ENCODE assay signal across 1 cellular context in the genomic region with DNA sequence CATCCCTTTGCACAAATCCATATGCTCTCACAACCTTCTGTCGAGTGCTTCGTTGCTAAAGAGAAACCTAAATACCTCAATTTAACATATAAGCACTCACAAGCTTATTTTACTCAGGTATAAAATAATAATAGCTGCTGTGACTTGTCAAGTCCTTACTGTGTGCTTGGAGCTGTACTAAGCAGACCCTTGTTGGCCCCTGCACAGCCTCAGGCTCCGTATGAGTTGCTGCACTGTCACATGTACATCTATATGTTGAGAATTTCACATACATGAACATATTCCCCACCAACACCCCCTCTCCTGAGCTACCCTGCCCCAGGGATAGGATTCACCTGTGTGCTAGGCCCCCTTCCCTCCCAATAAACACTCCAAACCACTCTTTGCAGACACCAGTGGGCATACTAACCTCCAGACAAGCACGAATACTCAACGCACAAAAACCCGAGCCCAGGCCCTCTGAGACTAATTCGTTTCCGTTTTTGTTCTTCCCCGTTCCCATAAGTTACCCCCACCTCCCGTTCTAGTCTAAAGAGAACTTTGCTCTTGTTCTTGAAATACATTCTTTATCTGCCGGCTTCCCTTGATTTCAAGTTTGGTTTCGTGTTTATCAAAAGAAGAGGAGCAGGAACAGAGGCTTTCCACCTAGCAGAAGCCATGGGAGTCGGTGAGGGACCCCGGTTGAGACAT.
TF ChIP-seq lines count a peak whose summit lies in the region.

No MANE protein-coding gene starts in this region.

TF ChIP-seq in WTC11, 78 proteins besides CTCF, POLR2A, EP300 and RAD21 (continued from another document):
- TF ChIP-seq, protein P1, sequence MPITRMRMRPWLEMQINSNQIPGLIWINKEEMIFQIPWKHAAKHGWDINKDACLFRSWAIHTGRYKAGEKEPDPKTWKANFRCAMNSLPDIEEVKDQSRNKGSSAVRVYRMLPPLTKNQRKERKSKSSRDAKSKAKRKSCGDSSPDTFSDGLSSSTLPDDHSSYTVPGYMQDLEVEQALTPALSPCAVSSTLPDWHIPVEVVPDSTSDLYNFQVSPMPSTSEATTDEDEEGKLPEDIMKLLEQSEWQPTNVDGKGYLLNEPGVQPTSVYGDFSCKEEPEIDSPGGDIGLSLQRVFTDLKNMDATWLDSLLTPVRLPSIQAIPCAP (CRISPR knock-in tag; IDR thresholded peaks at IDR 0.05): no peak
- TF ChIP-seq RELA (CRISPR knock-in tag; IDR thresholded peaks at IDR 0.05; ENCODE audit: borderline replicate concordance): no peak
- no peak for TF ChIP-seq NR1H2 (CRISPR knock-in tag; IDR thresholded peaks at IDR 0.05)
- no peak for TF ChIP-seq RORB (CRISPR knock-in tag; IDR thresholded peaks at IDR 0.05)
- TF ChIP-seq NFATC4 (CRISPR knock-in tag; IDR thresholded peaks at IDR 0.05): no peak
- TF ChIP-seq, protein P2, sequence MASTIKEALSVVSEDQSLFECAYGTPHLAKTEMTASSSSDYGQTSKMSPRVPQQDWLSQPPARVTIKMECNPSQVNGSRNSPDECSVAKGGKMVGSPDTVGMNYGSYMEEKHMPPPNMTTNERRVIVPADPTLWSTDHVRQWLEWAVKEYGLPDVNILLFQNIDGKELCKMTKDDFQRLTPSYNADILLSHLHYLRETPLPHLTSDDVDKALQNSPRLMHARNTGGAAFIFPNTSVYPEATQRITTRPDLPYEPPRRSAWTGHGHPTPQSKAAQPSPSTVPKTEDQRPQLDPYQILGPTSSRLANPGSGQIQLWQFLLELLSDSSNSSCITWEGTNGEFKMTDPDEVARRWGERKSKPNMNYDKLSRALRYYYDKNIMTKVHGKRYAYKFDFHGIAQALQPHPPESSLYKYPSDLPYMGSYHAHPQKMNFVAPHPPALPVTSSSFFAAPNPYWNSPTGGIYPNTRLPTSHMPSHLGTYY (CRISPR knock-in tag; IDR thresholded peaks at IDR 0.05): no peak
- no peak for TF ChIP-seq TP53 (CRISPR knock-in tag; IDR thresholded peaks at IDR 0.05)
- no peak for TF ChIP-seq GRHL2 (CRISPR knock-in tag; IDR thresholded peaks at IDR 0.05; ENCODE audit: insufficient replicate concordance, severe bottlenecking)
- TF ChIP-seq CREB1 (CRISPR knock-in tag; IDR thresholded peaks at IDR 0.05): no peak
- TF ChIP-seq HMGA2 (CRISPR knock-in tag; IDR thresholded peaks at IDR 0.05): no peak
- no peak for TF ChIP-seq SOX15 (CRISPR knock-in tag; IDR thresholded peaks at IDR 0.05)
- TF ChIP-seq, protein P3, sequence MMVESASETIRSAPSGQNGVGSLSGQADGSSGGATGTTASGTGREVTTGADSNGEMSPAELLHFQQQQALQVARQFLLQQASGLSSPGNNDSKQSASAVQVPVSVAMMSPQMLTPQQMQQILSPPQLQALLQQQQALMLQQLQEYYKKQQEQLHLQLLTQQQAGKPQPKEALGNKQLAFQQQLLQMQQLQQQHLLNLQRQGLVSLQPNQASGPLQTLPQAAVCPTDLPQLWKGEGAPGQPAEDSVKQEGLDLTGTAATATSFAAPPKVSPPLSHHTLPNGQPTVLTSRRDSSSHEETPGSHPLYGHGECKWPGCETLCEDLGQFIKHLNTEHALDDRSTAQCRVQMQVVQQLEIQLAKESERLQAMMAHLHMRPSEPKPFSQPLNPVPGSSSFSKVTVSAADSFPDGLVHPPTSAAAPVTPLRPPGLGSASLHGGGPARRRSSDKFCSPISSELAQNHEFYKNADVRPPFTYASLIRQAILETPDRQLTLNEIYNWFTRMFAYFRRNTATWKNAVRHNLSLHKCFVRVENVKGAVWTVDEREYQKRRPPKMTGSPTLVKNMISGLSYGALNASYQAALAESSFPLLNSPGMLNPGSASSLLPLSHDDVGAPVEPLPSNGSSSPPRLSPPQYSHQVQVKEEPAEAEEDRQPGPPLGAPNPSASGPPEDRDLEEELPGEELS (CRISPR knock-in tag; IDR thresholded peaks at IDR 0.05): no peak
- no peak for TF ChIP-seq ZNF121 (CRISPR knock-in tag; IDR thresholded peaks at IDR 0.05)
- no peak for TF ChIP-seq CREM (CRISPR knock-in tag; IDR thresholded peaks at IDR 0.05)
- TF ChIP-seq, protein P4, sequence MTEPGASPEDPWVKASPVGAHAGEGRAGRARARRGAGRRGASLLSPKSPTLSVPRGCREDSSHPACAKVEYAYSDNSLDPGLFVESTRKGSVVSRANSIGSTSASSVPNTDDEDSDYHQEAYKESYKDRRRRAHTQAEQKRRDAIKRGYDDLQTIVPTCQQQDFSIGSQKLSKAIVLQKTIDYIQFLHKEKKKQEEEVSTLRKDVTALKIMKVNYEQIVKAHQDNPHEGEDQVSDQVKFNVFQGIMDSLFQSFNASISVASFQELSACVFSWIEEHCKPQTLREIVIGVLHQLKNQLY (CRISPR knock-in tag; IDR thresholded peaks at IDR 0.05): no peak
